Comparison of ENCODE assay signal across 12 cellular contexts in genomic region chr14:52895000-52895399, GRCh38. TPM values are rescaled to one million over a fixed set of nuclear protein-coding genes. Genes with fewer than 3 reads are reported as not detected.
DNase-seq lines count a peak whose midpoint lies in the region; ATAC-seq and TF ChIP-seq lines count a peak whose summit lies in the region.
"Had no signal": no experiment of that assay in that cellular context is flagged by ENCODE, and none has a peak within 500 bp of the region (broad histone marks: within the 10 kb centered on the region; RNA-seq: fewer than 3 reads in every experiment).

No MANE protein-coding gene starts in this region.

- H3K9me3 Mint-ChIP-seq in activated T-cell treated with anti-CD3 and anti-CD28 coated beads, Interleukin-2, amount 50 U/mL, for 72 hours, result no peaks in the 10 kb centered on the region
- H3K9me3 Mint-ChIP-seq in activated T-cell treated with anti-CD3 and anti-CD28 coated beads, Interleukin-2, amount 50 U/mL, for 24 hours, result no peaks in the 10 kb centered on the region
- H3K9me3 Mint-ChIP-seq in chondrocyte (ENCODE audit: low read depth) (no peaks in the 10 kb centered on the region), type B pancreatic cell (no peaks in the 10 kb centered on the region)
- no peaks in the 10 kb centered on the region for H3K9me3 Mint-ChIP-seq in stimulated activated effector memory CD8-positive, alpha-beta T cell treated with anti-CD3 and anti-CD28 coated beads, Interleukin-12 subunit alpha, Interleukin-12 subunit beta, amount 100 ng/mL, for 72 hours
- H3K9me3 Mint-ChIP-seq: activated naive CD8-positive, alpha-beta T cell treated with anti-CD3 and anti-CD28 coated beads, Interleukin-2, amount 50 U/mL, for 24 hours had no signal

- peaks cover 8% of the 10 kb centered on the region for H3K4me1 Mint-ChIP-seq in activated T-cell treated with anti-CD3 and anti-CD28 coated beads, Interleukin-2, amount 50 U/mL, for 72 hours (ENCODE audit: low read depth)
- H3K4me1 Mint-ChIP-seq in activated T-cell treated with anti-CD3 and anti-CD28 coated beads, Interleukin-2, amount 50 U/mL, for 24 hours (ENCODE audit: low read depth), result peaks cover 9% of the 10 kb centered on the region
- H3K4me1 Mint-ChIP-seq in chondrocyte (ENCODE audit: low read depth), result peaks cover 56% of the 10 kb centered on the region
- H3K4me1 Mint-ChIP-seq in stimulated activated effector memory CD8-positive, alpha-beta T cell treated with anti-CD3 and anti-CD28 coated beads, Interleukin-12 subunit alpha, Interleukin-12 subunit beta, amount 100 ng/mL, for 72 hours, result peaks cover 8% of the 10 kb centered on the region
- H3K4me1 Mint-ChIP-seq in type B pancreatic cell (ENCODE audit: unreplicated experiment), result peaks cover 7% of the 10 kb centered on the region

- H3K36me3 Mint-ChIP-seq in activated T-cell treated with anti-CD3 and anti-CD28 coated beads, Interleukin-2, amount 50 U/mL, for 72 hours (ENCODE audit: insufficient read depth in 2 of 2), result no peaks in the 10 kb centered on the region
- H3K36me3 Mint-ChIP-seq in activated T-cell treated with anti-CD3 and anti-CD28 coated beads, Interleukin-2, amount 50 U/mL, for 24 hours (ENCODE audit: low read depth), result no peaks in the 10 kb centered on the region
- H3K36me3 Mint-ChIP-seq in chondrocyte (ENCODE audit: low read depth), result peaks cover 19% of the 10 kb centered on the region
- H3K36me3 Mint-ChIP-seq in stimulated activated effector memory CD8-positive, alpha-beta T cell treated with anti-CD3 and anti-CD28 coated beads, Interleukin-12 subunit alpha, Interleukin-12 subunit beta, amount 100 ng/mL, for 72 hours, result peaks cover 5% of the 10 kb centered on the region
- H3K36me3 Mint-ChIP-seq in type B pancreatic cell, result peaks cover 24% of the 10 kb centered on the region

- TF ChIP-seq CTCF in chondrocyte (IDR thresholded peaks at IDR 0.05), result no peak
- no peak for TF ChIP-seq CTCF in type B pancreatic cell (conservative IDR thresholded peaks at IDR 0.05)

- H3K27me3 Mint-ChIP-seq in activated T-cell treated with anti-CD3 and anti-CD28 coated beads, Interleukin-2, amount 50 U/mL, for 72 hours (ENCODE audit: low read depth), result no peaks in the 10 kb centered on the region
- no peaks in the 10 kb centered on the region for H3K27me3 Mint-ChIP-seq in activated T-cell treated with anti-CD3 and anti-CD28 coated beads, Interleukin-2, amount 50 U/mL, for 24 hours
- H3K27me3 Mint-ChIP-seq in chondrocyte (ENCODE audit: low read depth) (no peaks in the 10 kb centered on the region), type B pancreatic cell (no peaks in the 10 kb centered on the region)

- peak; percentile 29 to 73 for ATAC-seq in activated T-cell treated with anti-CD3 and anti-CD28 coated beads, Interleukin-2, amount 50 U/mL, for 72 hours (replicated peaks in 1 of 2)
- ATAC-seq in stimulated activated effector memory CD8-positive, alpha-beta T cell treated with anti-CD3 and anti-CD28 coated beads, Interleukin-12 subunit alpha, Interleukin-12 subunit beta, amount 100 ng/mL, for 72 hours, result peak; percentile 59
- ATAC-seq in HG03521 (IDR thresholded peaks at IDR 0.05; ENCODE audit: unreplicated experiment), result no peak
- ATAC-seq: activated naive CD8-positive, alpha-beta T cell treated with anti-CD3 and anti-CD28 coated beads, Interleukin-2, amount 50 U/mL, for 24 hours had no signal

- H3K4me3 Mint-ChIP-seq in activated T-cell treated with anti-CD3 and anti-CD28 coated beads, Interleukin-2, amount 50 U/mL, for 72 hours, result no peak overlapping the region
- H3K4me3 Mint-ChIP-seq in activated T-cell treated with anti-CD3 and anti-CD28 coated beads, Interleukin-2, amount 50 U/mL, for 24 hours, result no peak overlapping the region
- H3K4me3 Mint-ChIP-seq in chondrocyte (ENCODE audit: unreplicated experiment), result no peak overlapping the region
- no peak overlapping the region for H3K4me3 Mint-ChIP-seq in stimulated activated effector memory CD8-positive, alpha-beta T cell treated with anti-CD3 and anti-CD28 coated beads, Interleukin-12 subunit alpha, Interleukin-12 subunit beta, amount 100 ng/mL, for 72 hours
- H3K4me3 Mint-ChIP-seq in type B pancreatic cell, result no peak overlapping the region
- H3K4me3 Mint-ChIP-seq: activated naive CD8-positive, alpha-beta T cell treated with anti-CD3 and anti-CD28 coated beads, Interleukin-2, amount 50 U/mL, for 24 hours had no signal

- no peak overlapping the region for H3K27ac Mint-ChIP-seq in activated T-cell treated with anti-CD3 and anti-CD28 coated beads, Interleukin-2, amount 50 U/mL, for 72 hours
- no peak overlapping the region for H3K27ac Mint-ChIP-seq in activated T-cell treated with anti-CD3 and anti-CD28 coated beads, Interleukin-2, amount 50 U/mL, for 24 hours
- peak overlapping the region; percentile 71 for H3K27ac Mint-ChIP-seq in chondrocyte (ENCODE audit: unreplicated experiment)
- peak overlapping the region; percentile 3 for H3K27ac Mint-ChIP-seq in stimulated activated effector memory CD8-positive, alpha-beta T cell treated with anti-CD3 and anti-CD28 coated beads, Interleukin-12 subunit alpha, Interleukin-12 subunit beta, amount 100 ng/mL, for 72 hours
- H3K27ac Mint-ChIP-seq in type B pancreatic cell, result no peak overlapping the region
- H3K27ac Mint-ChIP-seq: activated naive CD8-positive, alpha-beta T cell treated with anti-CD3 and anti-CD28 coated beads, Interleukin-2, amount 50 U/mL, for 24 hours had no signal

- no peak for DNase-seq in activated T-cell treated with anti-CD3 and anti-CD28 coated beads, Interleukin-2, amount 50 U/mL, for 72 hours
- no peak for DNase-seq in activated T-cell treated with anti-CD3 and anti-CD28 coated beads, Interleukin-2, amount 50 U/mL, for 24 hours
- DNase-seq in NAMALWA (ENCODE audit: low spot score), result peak; percentile 3
- no peak for DNase-seq in chondrocyte (ENCODE audit: low spot score)
- DNase-seq in stimulated activated effector memory CD8-positive, alpha-beta T cell treated with anti-CD3 and anti-CD28 coated beads, Interleukin-12 subunit alpha, Interleukin-12 subunit beta, amount 100 ng/mL, for 72 hours (ENCODE audit: low spot score in 2 of 2), result no peak
- DNase-seq in DMS 273 treated with DMSO at 0.1 percent for 48 hours (lab: John Stamatoyannopoulos, UW), result no peak
- DNase-seq in type B pancreatic cell (ENCODE audit: extremely low spot score, unreplicated experiment), result no peak
- DNase-seq: activated naive CD8-positive, alpha-beta T cell treated with anti-CD3 and anti-CD28 coated beads, Interleukin-2, amount 50 U/mL, for 24 hours; heart left ventricle; NCI-H1436; T-helper 1 cell had no signal

RNA-seq across cellular contexts. Expression of gene FERMT2, which starts 55.9 kb away (rescaled TPM):
- 10 to 100 TPM; 12.1 to 18.8 TPM for total RNA-seq in activated T-cell treated with anti-CD3 and anti-CD28 coated beads, Interleukin-2, amount 50 U/mL, for 72 hours
- total RNA-seq in chondrocyte (423 to 518 TPM (median 494 TPM) in 3 replicates), type B pancreatic cell (ENCODE audit: low replicate concordance) (25.6 and 82.5 TPM in 2 replicates)

Comparison
In these comparisons a context has a peak if more than half of its experiments do, and no peak if none do; other contexts are left out.
1. H3K27ac Mint-ChIP-seq: peak in chondrocyte (single experiment) and stimulated activated effector memory CD8-positive, alpha-beta T cell treated with anti-CD3 and anti-CD28 coated beads, Interleukin-12 subunit alpha, Interleukin-12 subunit beta, amount 100 ng/mL, for 72 hours (single experiment); none in activated T-cell treated with anti-CD3 and anti-CD28 coated beads, Interleukin-2, amount 50 U/mL, for 72 hours (single experiment), activated T-cell treated with anti-CD3 and anti-CD28 coated beads, Interleukin-2, amount 50 U/mL, for 24 hours (single experiment) and type B pancreatic cell (single experiment).